Comparison of ENCODE assay signal across 1 cellular context in the genomic region with DNA sequence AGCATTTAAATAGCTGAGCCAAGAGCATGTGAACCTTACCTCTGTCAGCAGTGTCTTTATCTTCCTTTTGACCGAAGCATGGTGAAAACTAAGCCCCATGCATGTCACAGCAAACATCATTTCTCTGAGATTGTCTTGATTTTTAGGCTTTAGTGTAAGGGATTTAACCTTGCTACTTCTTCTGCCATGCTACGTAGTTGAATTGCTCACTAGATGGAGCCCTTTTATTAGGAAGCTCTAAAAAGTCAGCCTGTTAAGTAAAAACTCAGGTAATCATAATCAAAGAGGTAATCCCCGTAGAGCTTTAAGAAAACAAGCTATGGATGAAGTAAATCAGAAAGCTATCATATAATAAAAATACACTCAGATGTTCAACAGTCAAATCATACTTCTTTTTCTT.
TF ChIP-seq lines count a peak whose summit lies in the region.

No MANE protein-coding gene starts in this region.

TF ChIP-seq in HCT116, 20 proteins besides CTCF, POLR2A, EP300 and RAD21 (continued from another document):
- TF ChIP-seq, protein P1, sequence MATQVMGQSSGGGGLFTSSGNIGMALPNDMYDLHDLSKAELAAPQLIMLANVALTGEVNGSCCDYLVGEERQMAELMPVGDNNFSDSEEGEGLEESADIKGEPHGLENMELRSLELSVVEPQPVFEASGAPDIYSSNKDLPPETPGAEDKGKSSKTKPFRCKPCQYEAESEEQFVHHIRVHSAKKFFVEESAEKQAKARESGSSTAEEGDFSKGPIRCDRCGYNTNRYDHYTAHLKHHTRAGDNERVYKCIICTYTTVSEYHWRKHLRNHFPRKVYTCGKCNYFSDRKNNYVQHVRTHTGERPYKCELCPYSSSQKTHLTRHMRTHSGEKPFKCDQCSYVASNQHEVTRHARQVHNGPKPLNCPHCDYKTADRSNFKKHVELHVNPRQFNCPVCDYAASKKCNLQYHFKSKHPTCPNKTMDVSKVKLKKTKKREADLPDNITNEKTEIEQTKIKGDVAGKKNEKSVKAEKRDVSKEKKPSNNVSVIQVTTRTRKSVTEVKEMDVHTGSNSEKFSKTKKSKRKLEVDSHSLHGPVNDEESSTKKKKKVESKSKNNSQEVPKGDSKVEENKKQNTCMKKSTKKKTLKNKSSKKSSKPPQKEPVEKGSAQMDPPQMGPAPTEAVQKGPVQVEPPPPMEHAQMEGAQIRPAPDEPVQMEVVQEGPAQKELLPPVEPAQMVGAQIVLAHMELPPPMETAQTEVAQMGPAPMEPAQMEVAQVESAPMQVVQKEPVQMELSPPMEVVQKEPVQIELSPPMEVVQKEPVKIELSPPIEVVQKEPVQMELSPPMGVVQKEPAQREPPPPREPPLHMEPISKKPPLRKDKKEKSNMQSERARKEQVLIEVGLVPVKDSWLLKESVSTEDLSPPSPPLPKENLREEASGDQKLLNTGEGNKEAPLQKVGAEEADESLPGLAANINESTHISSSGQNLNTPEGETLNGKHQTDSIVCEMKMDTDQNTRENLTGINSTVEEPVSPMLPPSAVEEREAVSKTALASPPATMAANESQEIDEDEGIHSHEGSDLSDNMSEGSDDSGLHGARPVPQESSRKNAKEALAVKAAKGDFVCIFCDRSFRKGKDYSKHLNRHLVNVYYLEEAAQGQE (IDR thresholded peaks at IDR 0.05; ENCODE audit: low read depth) = no peak
- TF ChIP-seq SRF (IDR thresholded peaks at IDR 0.05; ENCODE audit: low read depth) (no peak), EZH2 (IDR thresholded peaks at IDR 0.05) (no peak), SP1 (IDR thresholded peaks at IDR 0.05; ENCODE audit: low read depth) (no peak), ELF1 (IDR thresholded peaks at IDR 0.05; ENCODE audit: borderline replicate concordance, low read depth) (no peak), YY1 (IDR thresholded peaks at IDR 0.05; ENCODE audit: extremely low read depth, insufficient replicate concordance, low read depth, low read length) (no peak), POLR2AphosphoS5 (IDR thresholded peaks at IDR 0.05; ENCODE audit: low read depth, low read length) (no peak), EGR1 (IDR thresholded peaks at IDR 0.05; ENCODE audit: low read depth) (no peak), ZFX (IDR thresholded peaks at IDR 0.05) (no peak), JUND (IDR thresholded peaks at IDR 0.05) (no peak)
- TF ChIP-seq, protein P2, sequence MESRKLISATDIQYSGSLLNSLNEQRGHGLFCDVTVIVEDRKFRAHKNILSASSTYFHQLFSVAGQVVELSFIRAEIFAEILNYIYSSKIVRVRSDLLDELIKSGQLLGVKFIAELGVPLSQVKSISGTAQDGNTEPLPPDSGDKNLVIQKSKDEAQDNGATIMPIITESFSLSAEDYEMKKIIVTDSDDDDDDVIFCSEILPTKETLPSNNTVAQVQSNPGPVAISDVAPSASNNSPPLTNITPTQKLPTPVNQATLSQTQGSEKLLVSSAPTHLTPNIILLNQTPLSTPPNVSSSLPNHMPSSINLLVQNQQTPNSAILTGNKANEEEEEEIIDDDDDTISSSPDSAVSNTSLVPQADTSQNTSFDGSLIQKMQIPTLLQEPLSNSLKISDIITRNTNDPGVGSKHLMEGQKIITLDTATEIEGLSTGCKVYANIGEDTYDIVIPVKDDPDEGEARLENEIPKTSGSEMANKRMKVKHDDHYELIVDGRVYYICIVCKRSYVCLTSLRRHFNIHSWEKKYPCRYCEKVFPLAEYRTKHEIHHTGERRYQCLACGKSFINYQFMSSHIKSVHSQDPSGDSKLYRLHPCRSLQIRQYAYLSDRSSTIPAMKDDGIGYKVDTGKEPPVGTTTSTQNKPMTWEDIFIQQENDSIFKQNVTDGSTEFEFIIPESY (IDR thresholded peaks at IDR 0.05; ENCODE audit: extremely low read depth, insufficient replicate concordance, low read length) = no peak
